Comparison of ENCODE assay signal across 17 cellular contexts in the genomic region with DNA sequence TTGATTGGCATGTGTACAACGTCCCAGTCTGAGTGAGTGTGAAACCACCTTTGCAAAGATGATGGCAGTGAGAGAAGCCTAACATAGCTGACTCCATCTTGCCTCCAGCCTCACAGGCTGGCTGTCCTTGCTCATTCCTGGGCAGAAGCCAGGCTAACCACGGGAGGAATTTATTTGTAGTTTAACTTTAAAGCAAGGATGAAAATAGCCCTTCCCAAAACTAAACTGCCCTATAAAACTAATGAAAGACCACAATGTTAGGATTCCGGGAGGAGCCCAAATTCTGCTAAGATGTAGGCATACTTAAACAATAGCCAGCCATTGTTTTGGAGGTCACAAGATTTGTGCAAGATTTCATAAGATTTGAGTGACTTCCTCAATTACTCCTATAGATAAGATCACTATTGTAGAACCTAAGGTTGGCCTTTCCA.
DNase-seq lines count a peak whose midpoint lies in the region; ATAC-seq and TF ChIP-seq lines count a peak whose summit lies in the region.
"Had no signal": no experiment of that assay in that cellular context is flagged by ENCODE, and none has a peak within 500 bp of the region (broad histone marks: within the 10 kb centered on the region; RNA-seq: fewer than 3 reads in every experiment).

No MANE protein-coding gene starts in this region.

- H2BK5ac ChIP-seq in mesenchymal stem cell (ENCODE audit: low read depth, low read length, poor library complexity, severe bottlenecking), result no peak overlapping the region

- no peak for TF ChIP-seq POLR2A in GM18505 (IDR thresholded peaks at IDR 0.05; ENCODE audit: borderline replicate concordance, extremely low read depth, insufficient read depth, insufficient read length)

- peak; percentile 7 for DNase-seq in COLO829 (ENCODE audit: low spot score)
- DNase-seq in HFFc6, result peak; percentile 2
- DNase-seq in RPMI7951 (ENCODE audit: low read depth), result peak; percentile 40
- DNase-seq in fibroblast of villous mesenchyme (ENCODE audit: low read depth), result peak; percentile 0
- DNase-seq in mesenchymal stem cell, result no peak
- DNase-seq in activated CD8-positive, alpha-beta T cell treated with anti-CD3 and anti-CD28 coated beads for 36 hours, result no peak
- no peak for DNase-seq in DMS114 treated with DMSO at 0.1 percent for 48 hours (lab: John Stamatoyannopoulos, UW; ENCODE audit: unreplicated experiment)
- DNase-seq: CD4-positive, CD25-positive, alpha-beta regulatory T cell; DND-41; H7; KBM-7; MM.1S; NCI-H1436 treated with DMSO at 0.1 percent for 48 hours; NCI-H2081; NCI-H526; NK-92 treated with Interleukin-12 subunit alpha and Interleukin-12 subunit beta, amount 100 ng/mL, for 24 hours had no signal

- no peaks in the 10 kb centered on the region for H3K79me1 ChIP-seq in mesenchymal stem cell (replicated peaks; ENCODE audit: low read length, poor library complexity, severe bottlenecking)

- no peaks in the 10 kb centered on the region for H3K4me1 ChIP-seq in mesenchymal stem cell (ENCODE audit: control insufficient read depth, insufficient read depth, low read depth, low read length)

- H2AFZ ChIP-seq in mesenchymal stem cell (ENCODE audit: low read depth, low read length), result no peak overlapping the region

- H3K4me3 ChIP-seq in fibroblast of villous mesenchyme (ENCODE audit: low read depth, low read length), result no peak overlapping the region
- H3K4me3 ChIP-seq in mesenchymal stem cell (ENCODE audit: insufficient read depth in 1 of 2, low read depth in 1 of 2, low read length in 2 of 2), result no peak overlapping the region

- H3K9me3 Mint-ChIP-seq in HFFc6, result no peaks in the 10 kb centered on the region
- no peaks in the 10 kb centered on the region for H3K9me3 Mint-ChIP-seq in activated CD8-positive, alpha-beta T cell treated with anti-CD3 and anti-CD28 coated beads for 36 hours
- H3K9me3 Mint-ChIP-seq: CD4-positive, CD25-positive, alpha-beta regulatory T cell had no signal

- no peak overlapping the region for H3K14ac ChIP-seq in mesenchymal stem cell (ENCODE audit: low read length in 2 of 2)

- no peak overlapping the region for H3K27ac ChIP-seq in mesenchymal stem cell (ENCODE audit: low read length, poor library complexity, severe bottlenecking)

- POLR2A ChIA-PET in activated CD8-positive, alpha-beta T cell treated with anti-CD3 and anti-CD28 coated beads for 36 hours (lab: Charles Lee), result interaction anchor here (0.7 to 1.0 kb wide), 2 partner anchors 9 to 123 kb away, joined by 3 read pairs; no protein-coding TSS in a partner anchor

- CTCF ChIA-PET in activated CD8-positive, alpha-beta T cell treated with anti-CD3 and anti-CD28 coated beads for 36 hours (lab: Charles Lee), result interaction anchor here (1.1 kb wide), 1 partner anchor 34 kb away, joined by 4 read pairs; no protein-coding TSS in a partner anchor

- peaks cover 0 to 11% of the 10 kb centered on the region in 2 experiments for H3K27me3 ChIP-seq in mesenchymal stem cell (ENCODE audit: control insufficient read depth in 1 of 2, insufficient read depth in 1 of 2, low read length in 2 of 2)

- H3K27me3 Mint-ChIP-seq in HFFc6 (ENCODE audit: insufficient read depth), result peaks cover 9% of the 10 kb centered on the region
- H3K27me3 Mint-ChIP-seq in activated CD8-positive, alpha-beta T cell treated with anti-CD3 and anti-CD28 coated beads for 36 hours, result peaks cover 8% of the 10 kb centered on the region

- no peaks in the 10 kb centered on the region for H3K4me1 Mint-ChIP-seq in HFFc6 (ENCODE audit: low read depth)
- no peaks in the 10 kb centered on the region for H3K4me1 Mint-ChIP-seq in activated CD8-positive, alpha-beta T cell treated with anti-CD3 and anti-CD28 coated beads for 36 hours (ENCODE audit: low read depth)
- H3K4me1 Mint-ChIP-seq: CD4-positive, CD25-positive, alpha-beta regulatory T cell had no signal

- H4K8ac ChIP-seq in mesenchymal stem cell (ENCODE audit: low read length), result no peak overlapping the region

- no peaks in the 10 kb centered on the region for H3K36me3 Mint-ChIP-seq in HFFc6 (ENCODE audit: low read depth)
- H3K36me3 Mint-ChIP-seq in activated CD8-positive, alpha-beta T cell treated with anti-CD3 and anti-CD28 coated beads for 36 hours (ENCODE audit: low read depth), result no peaks in the 10 kb centered on the region
- H3K36me3 Mint-ChIP-seq: CD4-positive, CD25-positive, alpha-beta regulatory T cell had no signal

- no peak overlapping the region for H2BK12ac ChIP-seq in mesenchymal stem cell (ENCODE audit: low read length in 2 of 2)

- 53% methylated on average over 2 of the region's 3 CpGs for WGBS in mesenchymal stem cell

- H3K9ac ChIP-seq in mesenchymal stem cell (ENCODE audit: low read length), result no peak overlapping the region

- H3K27ac Mint-ChIP-seq in HFFc6, result no peak overlapping the region
- H3K27ac Mint-ChIP-seq in activated CD8-positive, alpha-beta T cell treated with anti-CD3 and anti-CD28 coated beads for 36 hours, result no peak overlapping the region
- H3K27ac Mint-ChIP-seq: CD4-positive, CD25-positive, alpha-beta regulatory T cell had no signal

- H3K9me3 ChIP-seq in mesenchymal stem cell (ENCODE audit: control insufficient read depth, low read length), result no peaks in the 10 kb centered on the region

- no peaks in the 10 kb centered on the region for H3K36me3 ChIP-seq in mesenchymal stem cell (ENCODE audit: control insufficient read depth in 1 of 2, insufficient read depth in 2 of 2, low read depth in 1 of 2, low read length in 2 of 2)

- TF ChIP-seq CTCF in HFFc6 (IDR thresholded peaks at IDR 0.05) (no peak), fibroblast of villous mesenchyme (IDR thresholded peaks at IDR 0.05; ENCODE audit: insufficient read depth, low read depth, low read length) (no peak)
- TF ChIP-seq CTCF in activated CD8-positive, alpha-beta T cell treated with anti-CD3 and anti-CD28 coated beads for 36 hours (IDR thresholded peaks at IDR 0.05), result no peak

- no peak overlapping the region for H3K23ac ChIP-seq in mesenchymal stem cell (ENCODE audit: low read length in 2 of 2)

- H4K91ac ChIP-seq in mesenchymal stem cell (ENCODE audit: low read length), result no peak overlapping the region

- H3K4me3 Mint-ChIP-seq in HFFc6, result no peak overlapping the region
- H3K4me3 Mint-ChIP-seq in activated CD8-positive, alpha-beta T cell treated with anti-CD3 and anti-CD28 coated beads for 36 hours, result no peak overlapping the region
- H3K4me3 Mint-ChIP-seq: CD4-positive, CD25-positive, alpha-beta regulatory T cell had no signal

- H3K18ac ChIP-seq in mesenchymal stem cell (ENCODE audit: low read depth in 1 of 2, low read length in 2 of 2), result no peak overlapping the region

- no peak overlapping the region for H2AK5ac ChIP-seq in mesenchymal stem cell (ENCODE audit: low read length, severe bottlenecking)

- intact Hi-C loops in activated CD8-positive, alpha-beta T cell treated with anti-CD3 and anti-CD28 coated beads for 36 hours (cut with micrococcal nuclease), result no loop called here

- H2BK15ac ChIP-seq in mesenchymal stem cell (ENCODE audit: low read depth, poor library complexity, severe bottlenecking), result no peak overlapping the region

- no peak overlapping the region for H3K4me2 ChIP-seq in mesenchymal stem cell (ENCODE audit: low read length, poor library complexity, severe bottlenecking)

- no peak overlapping the region for H2BK120ac ChIP-seq in mesenchymal stem cell (ENCODE audit: low read depth, low read length)

- H3K4ac ChIP-seq in mesenchymal stem cell (ENCODE audit: low read depth in 1 of 2, low read length in 2 of 2), result no peak overlapping the region

- ATAC-seq in GM18505 (IDR thresholded peaks at IDR 0.05; ENCODE audit: unreplicated experiment), result no peak
- no peak for ATAC-seq in activated CD8-positive, alpha-beta T cell treated with anti-CD3 and anti-CD28 coated beads for 36 hours

Comparison
In these comparisons a context has a peak if more than half of its experiments do, and no peak if none do; other contexts are left out.
1. DNase-seq: peak in COLO829 (single experiment), HFFc6 (single experiment), RPMI7951 (single experiment) and fibroblast of villous mesenchyme (single experiment); none in mesenchymal stem cell (single experiment), activated CD8-positive, alpha-beta T cell treated with anti-CD3 and anti-CD28 coated beads for 36 hours (single experiment) and DMS114 treated with DMSO at 0.1 percent for 48 hours (single experiment).